In genomic region chr11:118791961-118792578, GRCh38 we compare ENCODE assay signal across 8 cellular contexts. TPM values are rescaled to one million over a fixed set of nuclear protein-coding genes. Genes with fewer than 3 reads are reported as not detected.
DNase-seq lines count a peak whose midpoint lies in the region; ATAC-seq and TF ChIP-seq lines count a peak whose summit lies in the region.

No MANE protein-coding gene starts in this region.

- H3K4me3 Mint-ChIP-seq in naive B cell: peak overlapping the region; percentile 94 to 100 (median 100)

- intact Hi-C loops in thyroid gland (cut with DNase I): loop anchor here (10.0 kb wide), 1 partner anchor 113 kb away; no protein-coding TSS in a partner anchor

- H3K36me3 ChIP-seq in HUES6 (ENCODE audit: control insufficient read depth, insufficient read depth, low read length): no peaks in the 10 kb centered on the region
- no peaks in the 10 kb centered on the region for H3K36me3 ChIP-seq in thyroid gland

- H3K4me1 ChIP-seq in HUES6 (ENCODE audit: control insufficient read depth, insufficient read depth, low read length) (peaks cover 8% of the 10 kb centered on the region), thyroid gland (peaks cover 20 to 22% of the 10 kb centered on the region in 2 donors)

- H3K27me3 Mint-ChIP-seq in naive B cell: no peaks in the 10 kb centered on the region

- H3K27me3 ChIP-seq in HUES6 (ENCODE audit: control insufficient read depth, insufficient read depth, low read length) (no peaks in the 10 kb centered on the region), thyroid gland (no peaks in the 10 kb centered on the region)

- H3K4me1 Mint-ChIP-seq in naive B cell: peaks cover 39 to 50% (median 45%) of the 10 kb centered on the region in 3 donors

- TF ChIP-seq CTCF in epithelial cell of proximal tubule (conservative IDR thresholded peaks at IDR 0.05; ENCODE audit: low read depth, low read length) (no peak), thyroid gland (IDR thresholded peaks at IDR 0.05) (no peak)

- H3K36me3 Mint-ChIP-seq in naive B cell: peaks cover 0 to 14% of the 10 kb centered on the region in 2 donors

- H3K9me3 ChIP-seq in HUES6 (ENCODE audit: control insufficient read depth, insufficient read depth, low read depth, low read length) (no peaks in the 10 kb centered on the region), thyroid gland (no peaks in the 10 kb centered on the region)

- H3K4me3 ChIP-seq in HUES6 (ENCODE audit: low read depth, low read length) (peak overlapping the region; percentile 100), epithelial cell of proximal tubule (ENCODE audit: low read depth, low read length) (peak overlapping the region; percentile 81), thyroid gland (replicated peaks in 1 of 3) (peak overlapping the region; percentile 15 to 86 (median 82))

- peak; percentile 8 to 27 for ATAC-seq in naive B cell (ENCODE audit: low read depth in 2 of 2)
- no peak for ATAC-seq in HG03108 (IDR thresholded peaks at IDR 0.05; ENCODE audit: unreplicated experiment)

- TF ChIP-seq POLR2A in thyroid gland (IDR thresholded peaks at IDR 0.05): no peak

- H3K27ac Mint-ChIP-seq in naive B cell: peak overlapping the region; percentile 99 to 100 (median 99)

- H3K9me3 Mint-ChIP-seq in naive B cell: no peaks in the 10 kb centered on the region

- DNase-seq in AG08395 (ENCODE audit: low spot score): peak; percentile 6
- peak; percentile 70 for DNase-seq in activated CD8-positive, alpha-beta memory T cell treated with anti-CD3 and anti-CD28 coated beads, Interleukin-2, amount 50 U/mL, for 48 hours
- DNase-seq in epithelial cell of proximal tubule (ENCODE audit: low read depth): no peak
- peak; percentile 70 for DNase-seq in naive B cell
- peak; percentile 52 to 61 for DNase-seq in thyroid gland
- no peak for DNase-seq in pons (ENCODE audit: low spot score)

- H3K9ac ChIP-seq in HUES6 (ENCODE audit: low read length): peak overlapping the region; percentile 99

- 5 to 6% methylated on average over 25 to 26 of the region's 39 CpGs for WGBS in thyroid gland, 2 donors

- H3K27ac ChIP-seq in HUES6 (ENCODE audit: low read depth, low read length) (peak overlapping the region; percentile 100), thyroid gland (peak overlapping the region; percentile 99 to 100 (median 100))

RNA-seq across cellular contexts. Expression of gene DDX6, which starts 1.1 kb away (rescaled TPM):
- 32.6 and 36.5 TPM in 2 replicates for total RNA-seq in epithelial cell of proximal tubule
- 100 to 1,000 TPM in 5 of 6 donors, 10 to 100 TPM in 1; 71.3 to 140 (median 124) TPM for polyA plus RNA-seq in naive B cell (ENCODE audit: low read depth in 6 of 6)
- total RNA-seq in thyroid gland: 100 to 1,000 TPM; 110 to 178 (median 142) TPM

Comparison
In these comparisons a context has a peak if more than half of its experiments do, and no peak if none do; other contexts are left out.
1. DNase-seq: peak in AG08395 (single experiment), activated CD8-positive, alpha-beta memory T cell treated with anti-CD3 and anti-CD28 coated beads, Interleukin-2, amount 50 U/mL, for 48 hours (single experiment), naive B cell (single experiment) and thyroid gland (2 of 2); none in epithelial cell of proximal tubule (single experiment) and pons (single experiment).
2. Peak in every context shown above with its lines, with median percentiles within 50 percentile points of each other: H3K4me3 ChIP-seq.